16 cellular contexts compared by ENCODE assay signal in the genomic region with DNA sequence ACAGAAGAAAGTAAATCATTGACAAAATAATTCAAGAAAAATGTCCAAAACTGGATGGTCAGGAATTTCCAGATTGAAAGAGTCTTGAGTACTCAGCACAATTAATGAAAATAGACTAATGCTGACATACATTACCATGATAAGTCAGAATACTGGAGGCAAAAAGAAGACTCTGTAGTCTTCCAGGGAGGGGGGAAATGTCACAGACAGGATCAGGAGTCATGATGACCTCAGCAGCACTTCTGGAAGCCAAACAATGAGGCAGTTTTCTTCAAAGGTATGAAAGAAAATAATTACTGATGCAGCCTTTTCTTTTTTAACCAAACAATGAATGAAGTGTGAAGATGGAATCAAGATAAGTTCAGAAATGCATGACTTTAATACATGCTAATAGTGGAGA. TPM values are rescaled to one million over a fixed set of nuclear protein-coding genes. Genes with fewer than 3 reads are reported as not detected.
"Had no signal": no experiment of that assay in that cellular context is flagged by ENCODE, and none has a peak within 500 bp of the region (broad histone marks: within the 10 kb centered on the region; RNA-seq: fewer than 3 reads in every experiment).

No MANE protein-coding gene starts in this region.

- H3K4me1 ChIP-seq: gastroesophageal sphincter, neural progenitor cell, pancreas, uterus had no signal

- H3K9me3 ChIP-seq: pancreas had no signal

- DNase-seq: activated CD4-positive, alpha-beta T cell treated with anti-CD3 and anti-CD28 coated beads, Interleukin-2, amount 10 ng/mL, durations not matched to agents 24 days and 14 days; activated CD8-positive, alpha-beta memory T cell treated with anti-CD3 and anti-CD28 coated beads for 24 hours; activated naive CD4-positive, alpha-beta T cell treated with anti-CD3 and anti-CD28 coated beads, Interleukin-2, amount 10 ng/mL, durations not matched to agents 7 days and 5 days; brain microvascular endothelial cell; pancreas; stimulated activated CD4-positive, alpha-beta T cell treated with anti-CD3 and anti-CD28 coated beads, Interleukin-4, amount 100 ng/mL, for 4 hours; uterus had no signal

- H3K79me2 ChIP-seq: hepatocyte had no signal

- H3K27me3 ChIP-seq: brain microvascular endothelial cell, gastroesophageal sphincter, hepatocyte, neural progenitor cell, pancreas, uterus had no signal

- H3K27me3 Mint-ChIP-seq: activated CD4-positive, alpha-beta T cell treated with anti-CD3 and anti-CD28 coated beads, Interleukin-2, amount 10 ng/mL, durations not matched to agents 24 days and 14 days; activated naive CD4-positive, alpha-beta T cell treated with anti-CD3 and anti-CD28 coated beads, Interleukin-2, amount 10 ng/mL, durations not matched to agents 7 days and 5 days; activated T-helper 17 cell treated with anti-CD3 and anti-CD28 coated beads, Interleukin-2, amount 50 U/mL, for 72 hours had no signal

- H3K36me3 ChIP-seq: uterus had no signal

- H3K4me1 Mint-ChIP-seq: neural progenitor cell, WTC11 had no signal

- H3K27ac Mint-ChIP-seq: activated CD4-positive, alpha-beta T cell treated with anti-CD3 and anti-CD28 coated beads, Interleukin-2, amount 10 ng/mL, durations not matched to agents 24 days and 14 days; activated naive CD4-positive, alpha-beta T cell treated with anti-CD3 and anti-CD28 coated beads, Interleukin-2, amount 10 ng/mL, durations not matched to agents 7 days and 5 days; activated T-helper 17 cell treated with anti-CD3 and anti-CD28 coated beads, Interleukin-2, amount 50 U/mL, for 72 hours; neural progenitor cell; T-helper 1 cell treated with Interleukin-12 subunit alpha and Interleukin-12 subunit beta and Interleukin-4 antibody, amounts not matched to agents 30 μg/mL and 1 μg/mL, for 36 hours; WTC11 had no signal

- H2AFZ ChIP-seq: hepatocyte, neural progenitor cell had no signal

- FAIRE-seq: pancreas had no signal

- H3K4me3 Mint-ChIP-seq: activated CD4-positive, alpha-beta T cell treated with anti-CD3 and anti-CD28 coated beads, Interleukin-2, amount 10 ng/mL, durations not matched to agents 24 days and 14 days; activated naive CD4-positive, alpha-beta T cell treated with anti-CD3 and anti-CD28 coated beads, Interleukin-2, amount 10 ng/mL, durations not matched to agents 7 days and 5 days; activated T-helper 17 cell treated with anti-CD3 and anti-CD28 coated beads, Interleukin-2, amount 50 U/mL, for 72 hours; neural progenitor cell; T-helper 1 cell treated with Interleukin-12 subunit alpha and Interleukin-12 subunit beta and Interleukin-4 antibody, amounts not matched to agents 30 μg/mL and 1 μg/mL, for 36 hours; WTC11 had no signal

- ATAC-seq: activated T-helper 17 cell treated with anti-CD3 and anti-CD28 coated beads, Interleukin-2, amount 50 U/mL, for 72 hours; gastroesophageal sphincter; pancreas; WTC11 had no signal

- H3K27ac ChIP-seq: brain microvascular endothelial cell, gastroesophageal sphincter, hepatocyte, neural progenitor cell, pancreas, uterus had no signal

- H3K4me3 ChIP-seq: gastroesophageal sphincter, hepatocyte, neural progenitor cell, pancreas, uterus had no signal

- H3K4me2 ChIP-seq: hepatocyte, neural progenitor cell had no signal

- H3K9ac ChIP-seq: neural progenitor cell had no signal

- H3K9me3 Mint-ChIP-seq: activated CD4-positive, alpha-beta T cell treated with anti-CD3 and anti-CD28 coated beads, Interleukin-2, amount 10 ng/mL, durations not matched to agents 24 days and 14 days; activated T-helper 17 cell treated with anti-CD3 and anti-CD28 coated beads, Interleukin-2, amount 50 U/mL, for 72 hours had no signal

RNA-seq across cellular contexts. Expression of a gene that starts 30.1 kb away (rescaled TPM):
- total RNA-seq: kidney epithelial cell, skeletal muscle tissue had no signal
- polyA plus RNA-seq: hepatocyte had no signal

RNA-seq across cellular contexts. Expression of a gene that starts 46.6 kb away (rescaled TPM):
- total RNA-seq: activated CD4-positive, alpha-beta T cell treated with anti-CD3 and anti-CD28 coated beads, Interleukin-2, amount 10 ng/mL, durations not matched to agents 24 days and 14 days; WTC11 had no signal
- polyA plus RNA-seq: fibroblast of lung had no signal
